8 cellular contexts compared by ENCODE assay signal in the genomic region with DNA sequence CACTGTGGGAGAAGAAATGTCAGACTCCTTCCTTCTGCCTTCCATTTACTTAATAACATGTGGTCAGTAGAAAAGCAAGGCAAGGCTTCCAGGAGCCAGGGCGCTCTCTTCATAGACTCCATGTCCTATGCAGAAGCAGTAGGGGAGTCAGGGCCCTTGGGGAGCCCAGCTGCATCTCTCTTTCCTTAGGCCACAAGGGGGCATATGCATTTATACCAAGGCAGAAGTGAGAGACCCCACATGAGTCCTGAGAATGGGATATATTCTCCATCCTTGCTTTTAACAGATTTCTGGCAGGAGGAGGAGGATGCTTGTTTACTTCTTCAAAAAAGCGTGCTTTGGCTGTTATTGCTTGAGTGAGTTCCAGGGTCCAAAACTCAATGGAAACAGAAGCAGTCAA.
A peak's percentile ranks its signal among the peaks of the same experiment; 100 is the strongest.
DNase-seq lines count a peak whose midpoint lies in the region; ATAC-seq and TF ChIP-seq lines count a peak whose summit lies in the region.

No MANE protein-coding gene starts in this region.

- H3K27me3 ChIP-seq in DOHH2 (ENCODE audit: control insufficient read depth, low read length) (peaks cover 3% of the 10 kb centered on the region), mesenchymal stem cell (ENCODE audit: control insufficient read depth in 1 of 2, insufficient read depth in 1 of 2, low read length in 2 of 2) (no peaks in the 10 kb centered on the region)

- H2BK15ac ChIP-seq in mesenchymal stem cell (ENCODE audit: low read depth, poor library complexity, severe bottlenecking): no peak overlapping the region

- no peak overlapping the region for H2BK5ac ChIP-seq in mesenchymal stem cell (ENCODE audit: low read depth, low read length, poor library complexity, severe bottlenecking)

- H3F3A ChIP-seq in DOHH2 (ENCODE audit: control insufficient read depth, insufficient read depth): no peaks in the 10 kb centered on the region

- H3K18ac ChIP-seq in mesenchymal stem cell (ENCODE audit: low read depth in 1 of 2, low read length in 2 of 2): no peak overlapping the region

- H2BK120ac ChIP-seq in mesenchymal stem cell (ENCODE audit: low read depth, low read length): no peak overlapping the region

- H4K8ac ChIP-seq in mesenchymal stem cell (ENCODE audit: low read length): no peak overlapping the region

- no peaks in the 10 kb centered on the region for H3K79me2 ChIP-seq in DOHH2 (ENCODE audit: control insufficient read depth, low read length)

- H3K14ac ChIP-seq in mesenchymal stem cell (ENCODE audit: low read length in 2 of 2): no peak overlapping the region

- 96% methylated on average over 2 of the region's 2 CpGs for WGBS in mesenchymal stem cell

- peak; percentile 82 for ATAC-seq in GM21381 (IDR thresholded peaks at IDR 0.05; ENCODE audit: unreplicated experiment)
- no peak for ATAC-seq in HG03108 (IDR thresholded peaks at IDR 0.05; ENCODE audit: unreplicated experiment)

- no peak overlapping the region for H4K91ac ChIP-seq in mesenchymal stem cell (ENCODE audit: low read length)

- TF ChIP-seq CTCF in DOHH2 (IDR thresholded peaks at IDR 0.05; ENCODE audit: low read depth, low read length, poor library complexity, severe bottlenecking): peak; percentile 76

- H3K4me1 ChIP-seq in DOHH2 (ENCODE audit: control insufficient read depth, low read length) (peaks cover 3% of the 10 kb centered on the region; the same call in 1 of the 2 replicates), mesenchymal stem cell (ENCODE audit: control insufficient read depth, insufficient read depth, low read depth, low read length) (no peaks in the 10 kb centered on the region)

- no peak overlapping the region for H3K9ac ChIP-seq in mesenchymal stem cell (ENCODE audit: low read length)

- H2BK12ac ChIP-seq in mesenchymal stem cell (ENCODE audit: low read length in 2 of 2): no peak overlapping the region

- intact Hi-C loops in posterior vena cava (cut with DNase I): no loop called here

- H4K20me1 ChIP-seq in DOHH2 (ENCODE audit: control insufficient read depth, insufficient read depth, low read depth, low read length): no peaks in the 10 kb centered on the region

- H2AK5ac ChIP-seq in mesenchymal stem cell (ENCODE audit: low read length, severe bottlenecking): no peak overlapping the region

- H3K9me3 ChIP-seq in DOHH2 (ENCODE audit: control insufficient read depth, insufficient read depth, low read length): no peaks in the 10 kb centered on the region
- H3K9me3 ChIP-seq in mesenchymal stem cell (ENCODE audit: control insufficient read depth, low read length): no peaks in the 10 kb centered on the region

- no peak overlapping the region for H3K4ac ChIP-seq in mesenchymal stem cell (ENCODE audit: low read depth in 1 of 2, low read length in 2 of 2)

- DNase-seq in OCI-M1 (lab: John Stamatoyannopoulos, UW): peak; percentile 41
- peak; percentile 43 for DNase-seq in cerebellar cortex (ENCODE audit: low spot score)
- DNase-seq in mesenchymal stem cell: peak; percentile 43
- DNase-seq in dedifferentiated amniotic fluid mesenchymal stem cell (ENCODE audit: extremely low spot score): no peak
- DNase-seq in posterior vena cava (ENCODE audit: low spot score): no peak

- H3K36me3 ChIP-seq in DOHH2 (ENCODE audit: control insufficient read depth, low read length) (no peaks in the 10 kb centered on the region), mesenchymal stem cell (ENCODE audit: control insufficient read depth in 1 of 2, insufficient read depth in 2 of 2, low read depth in 1 of 2, low read length in 2 of 2) (peaks cover 0 to under 1% of the 10 kb centered on the region in 2 experiments)

- H3K4me3 ChIP-seq in DOHH2 (ENCODE audit: low read length) (no peak overlapping the region), mesenchymal stem cell (ENCODE audit: insufficient read depth in 1 of 2, low read depth in 1 of 2, low read length in 2 of 2) (no peak overlapping the region)

- H3K27ac ChIP-seq in DOHH2 (ENCODE audit: low read depth, low read length): no peak overlapping the region
- H3K27ac ChIP-seq in mesenchymal stem cell (ENCODE audit: low read length, poor library complexity, severe bottlenecking): no peak overlapping the region

- no peak overlapping the region for H3K23ac ChIP-seq in mesenchymal stem cell (ENCODE audit: low read length in 2 of 2)

- no peaks in the 10 kb centered on the region for H3K9me2 ChIP-seq in DOHH2 (replicated peaks; ENCODE audit: control insufficient read depth, low read length)

- H2AFZ ChIP-seq in mesenchymal stem cell (ENCODE audit: low read depth, low read length): no peak overlapping the region

- no peaks in the 10 kb centered on the region for H3K79me1 ChIP-seq in mesenchymal stem cell (replicated peaks; ENCODE audit: low read length, poor library complexity, severe bottlenecking)

- H3K4me2 ChIP-seq in DOHH2 (ENCODE audit: low read length) (no peak overlapping the region), mesenchymal stem cell (ENCODE audit: low read length, poor library complexity, severe bottlenecking) (no peak overlapping the region)

Comparison
In these comparisons a context has a peak if more than half of its experiments do, and no peak if none do; other contexts are left out.
1. DNase-seq: peak in OCI-M1 (single experiment), cerebellar cortex (single experiment) and mesenchymal stem cell (single experiment); none in dedifferentiated amniotic fluid mesenchymal stem cell (single experiment) and posterior vena cava (single experiment).